In the genomic region with DNA sequence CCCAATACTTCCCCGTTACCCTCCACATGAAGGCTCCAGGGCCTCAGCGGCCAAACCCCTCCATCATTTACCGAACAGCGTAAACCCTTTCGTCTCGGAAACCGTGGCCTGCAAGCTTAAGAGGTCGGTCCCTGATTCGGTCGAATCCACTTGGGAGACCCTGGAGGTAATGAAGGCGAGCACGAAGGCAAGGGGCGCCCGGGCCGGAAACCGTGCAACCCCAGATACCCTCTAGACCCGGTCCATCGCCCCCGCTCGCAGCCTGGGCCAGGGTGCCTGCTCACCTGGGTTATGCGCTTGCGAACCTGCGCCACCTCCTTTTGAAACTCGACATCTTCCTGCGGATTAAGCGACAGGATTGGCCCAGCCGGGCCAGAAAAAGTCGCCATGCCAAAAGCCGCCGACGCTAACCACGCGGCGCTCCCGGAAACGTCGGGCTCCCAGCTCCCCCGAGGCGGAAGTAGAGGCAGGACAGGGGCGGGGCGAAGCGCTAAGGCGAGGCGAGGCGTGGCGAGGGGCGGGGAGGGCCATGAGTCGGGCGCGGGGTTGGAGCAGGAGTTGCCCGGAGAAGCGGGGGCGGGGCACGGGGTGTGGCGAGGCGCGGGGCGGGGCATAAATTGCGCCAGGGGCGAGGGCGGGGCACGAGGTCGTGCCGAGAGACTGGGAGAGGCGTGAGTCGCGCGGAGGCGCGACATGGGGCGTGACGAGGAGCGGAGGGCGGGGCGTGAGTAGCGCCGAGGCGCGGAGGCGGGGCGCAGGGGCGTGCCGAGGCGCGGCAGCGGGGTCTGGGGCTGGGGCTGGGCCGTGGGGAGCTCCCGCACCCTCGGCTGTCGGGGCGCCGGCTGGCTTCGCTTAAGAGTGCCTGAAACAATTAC, we compare ENCODE assay signal across 1 cellular context.
A peak's percentile ranks its signal among the peaks of the same experiment; 100 is the strongest.
TF ChIP-seq lines count a peak whose summit lies in the region.

A gene (minus strand): TSS at position 414 of the 875 bp plus-strand sequence. CDS start 25 bp downstream, at position 389.

TF ChIP-seq in HepG2, 621 proteins besides CTCF, POLR2A, EP300 and RAD21 (continued from another document and continues in another):
- TF ChIP-seq, protein P1, sequence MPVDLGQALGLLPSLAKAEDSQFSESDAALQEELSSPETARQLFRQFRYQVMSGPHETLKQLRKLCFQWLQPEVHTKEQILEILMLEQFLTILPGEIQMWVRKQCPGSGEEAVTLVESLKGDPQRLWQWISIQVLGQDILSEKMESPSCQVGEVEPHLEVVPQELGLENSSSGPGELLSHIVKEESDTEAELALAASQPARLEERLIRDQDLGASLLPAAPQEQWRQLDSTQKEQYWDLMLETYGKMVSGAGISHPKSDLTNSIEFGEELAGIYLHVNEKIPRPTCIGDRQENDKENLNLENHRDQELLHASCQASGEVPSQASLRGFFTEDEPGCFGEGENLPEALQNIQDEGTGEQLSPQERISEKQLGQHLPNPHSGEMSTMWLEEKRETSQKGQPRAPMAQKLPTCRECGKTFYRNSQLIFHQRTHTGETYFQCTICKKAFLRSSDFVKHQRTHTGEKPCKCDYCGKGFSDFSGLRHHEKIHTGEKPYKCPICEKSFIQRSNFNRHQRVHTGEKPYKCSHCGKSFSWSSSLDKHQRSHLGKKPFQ (CRISPR knock-in tag; IDR thresholded peaks at IDR 0.05; ENCODE audit: insufficient replicate concordance): no peak
- TF ChIP-seq, protein P2, sequence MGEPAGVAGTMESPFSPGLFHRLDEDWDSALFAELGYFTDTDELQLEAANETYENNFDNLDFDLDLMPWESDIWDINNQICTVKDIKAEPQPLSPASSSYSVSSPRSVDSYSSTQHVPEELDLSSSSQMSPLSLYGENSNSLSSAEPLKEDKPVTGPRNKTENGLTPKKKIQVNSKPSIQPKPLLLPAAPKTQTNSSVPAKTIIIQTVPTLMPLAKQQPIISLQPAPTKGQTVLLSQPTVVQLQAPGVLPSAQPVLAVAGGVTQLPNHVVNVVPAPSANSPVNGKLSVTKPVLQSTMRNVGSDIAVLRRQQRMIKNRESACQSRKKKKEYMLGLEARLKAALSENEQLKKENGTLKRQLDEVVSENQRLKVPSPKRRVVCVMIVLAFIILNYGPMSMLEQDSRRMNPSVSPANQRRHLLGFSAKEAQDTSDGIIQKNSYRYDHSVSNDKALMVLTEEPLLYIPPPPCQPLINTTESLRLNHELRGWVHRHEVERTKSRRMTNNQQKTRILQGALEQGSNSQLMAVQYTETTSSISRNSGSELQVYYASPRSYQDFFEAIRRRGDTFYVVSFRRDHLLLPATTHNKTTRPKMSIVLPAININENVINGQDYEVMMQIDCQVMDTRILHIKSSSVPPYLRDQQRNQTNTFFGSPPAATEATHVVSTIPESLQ (CRISPR knock-in tag; conservative IDR thresholded peaks at IDR 0.05): no peak
- TF ChIP-seq CBFB (CRISPR knock-in tag; IDR thresholded peaks at IDR 0.05) (0 out of 2 replicates have a peak, but pooled peaks have one; percentile 19), KAT7 (CRISPR knock-in tag; IDR thresholded peaks at IDR 0.05; ENCODE audit: borderline replicate concordance) (peak; percentile 50; the same call in 1 of the 2 replicates), GATAD1 (CRISPR knock-in tag; IDR thresholded peaks at IDR 0.05) (peak; percentile 91), PHF8 (CRISPR knock-in tag; IDR thresholded peaks at IDR 0.05) (peak; percentile 98), YEATS2 (CRISPR knock-in tag; IDR thresholded peaks at IDR 0.05; ENCODE audit: borderline replicate concordance) (peak; percentile 90), KDM5B (CRISPR knock-in tag; IDR thresholded peaks at IDR 0.05; ENCODE audit: borderline replicate concordance) (peak; percentile 92), SRSF9 (IDR thresholded peaks at IDR 0.05; ENCODE audit: borderline replicate concordance, insufficient read depth, low read depth, low read length, poor library complexity, severe bottlenecking) (no peak), GLI4 (CRISPR knock-in tag; IDR thresholded peaks at IDR 0.05; ENCODE audit: borderline replicate concordance) (peak; percentile 57; the same call in 1 of the 2 replicates), KLF16 (CRISPR knock-in tag; IDR thresholded peaks at IDR 0.05) (peak; percentile 66 to 82; a peak in 2 of 4 replicates), TAF15 (IDR thresholded peaks at IDR 0.05; ENCODE audit: low read depth, low read length, poor library complexity, severe bottlenecking) (peak; percentile 50), GFI1 (CRISPR knock-in tag; IDR thresholded peaks at IDR 0.05; ENCODE audit: borderline replicate concordance) (peak; percentile 29; the same call in 1 of the 2 replicates), RELA (CRISPR knock-in tag; IDR thresholded peaks at IDR 0.05) (0 out of 2 replicates have a peak, but pooled peaks have one; percentile 17), ZNF121 (CRISPR knock-in tag; IDR thresholded peaks at IDR 0.05) (peak; percentile 58; the same call in 1 of the 2 replicates), ZNF180 (CRISPR knock-in tag; IDR thresholded peaks at IDR 0.05; ENCODE audit: borderline replicate concordance, low read depth) (no peak), ZNF788 (CRISPR knock-in tag; IDR thresholded peaks at IDR 0.05; ENCODE audit: borderline replicate concordance) (peak; percentile 74; the same call in 1 of the 2 replicates), ZNF331 (CRISPR knock-in tag; IDR thresholded peaks at IDR 0.05) (peak; percentile 78), GTF3A (CRISPR knock-in tag; conservative IDR thresholded peaks at IDR 0.05) (no peak; the same call in 1 of the 2 replicates), ZNF34 (CRISPR knock-in tag; IDR thresholded peaks at IDR 0.05; ENCODE audit: borderline replicate concordance) (peak; percentile 89; the same call in 1 of the 2 replicates), XRCC5 (optimal IDR thresholded peaks at IDR 0.05; ENCODE audit: low read length) (peak; percentile 50), SMARCC2 (IDR thresholded peaks at IDR 0.05) (no peak), ZNF570 (CRISPR knock-in tag; IDR thresholded peaks at IDR 0.05; ENCODE audit: borderline replicate concordance) (peak; percentile 84; the same call in 1 of the 2 replicates), SRSF1 (optimal IDR thresholded peaks at IDR 0.05; ENCODE audit: low read depth, low read length) (peak; percentile 77), ZSCAN9 (CRISPR knock-in tag; IDR thresholded peaks at IDR 0.05; ENCODE audit: borderline replicate concordance) (peak; percentile 79), POGZ (CRISPR knock-in tag; IDR thresholded peaks at IDR 0.05) (peak; percentile 94), NFRKB (IDR thresholded peaks at IDR 0.05) (no peak)
- TF ChIP-seq, protein P3, sequence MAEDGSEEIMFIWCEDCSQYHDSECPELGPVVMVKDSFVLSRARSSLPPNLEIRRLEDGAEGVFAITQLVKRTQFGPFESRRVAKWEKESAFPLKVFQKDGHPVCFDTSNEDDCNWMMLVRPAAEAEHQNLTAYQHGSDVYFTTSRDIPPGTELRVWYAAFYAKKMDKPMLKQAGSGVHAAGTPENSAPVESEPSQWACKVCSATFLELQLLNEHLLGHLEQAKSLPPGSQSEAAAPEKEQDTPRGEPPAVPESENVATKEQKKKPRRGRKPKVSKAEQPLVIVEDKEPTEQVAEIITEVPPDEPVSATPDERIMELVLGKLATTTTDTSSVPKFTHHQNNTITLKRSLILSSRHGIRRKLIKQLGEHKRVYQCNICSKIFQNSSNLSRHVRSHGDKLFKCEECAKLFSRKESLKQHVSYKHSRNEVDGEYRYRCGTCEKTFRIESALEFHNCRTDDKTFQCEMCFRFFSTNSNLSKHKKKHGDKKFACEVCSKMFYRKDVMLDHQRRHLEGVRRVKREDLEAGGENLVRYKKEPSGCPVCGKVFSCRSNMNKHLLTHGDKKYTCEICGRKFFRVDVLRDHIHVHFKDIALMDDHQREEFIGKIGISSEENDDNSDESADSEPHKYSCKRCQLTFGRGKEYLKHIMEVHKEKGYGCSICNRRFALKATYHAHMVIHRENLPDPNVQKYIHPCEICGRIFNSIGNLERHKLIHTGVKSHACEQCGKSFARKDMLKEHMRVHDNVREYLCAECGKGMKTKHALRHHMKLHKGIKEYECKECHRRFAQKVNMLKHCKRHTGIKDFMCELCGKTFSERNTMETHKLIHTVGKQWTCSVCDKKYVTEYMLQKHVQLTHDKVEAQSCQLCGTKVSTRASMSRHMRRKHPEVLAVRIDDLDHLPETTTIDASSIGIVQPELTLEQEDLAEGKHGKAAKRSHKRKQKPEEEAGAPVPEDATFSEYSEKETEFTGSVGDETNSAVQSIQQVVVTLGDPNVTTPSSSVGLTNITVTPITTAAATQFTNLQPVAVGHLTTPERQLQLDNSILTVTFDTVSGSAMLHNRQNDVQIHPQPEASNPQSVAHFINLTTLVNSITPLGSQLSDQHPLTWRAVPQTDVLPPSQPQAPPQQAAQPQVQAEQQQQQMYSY (CRISPR knock-in tag; IDR thresholded peaks at IDR 0.05): no peak
- TF ChIP-seq, protein P4, sequence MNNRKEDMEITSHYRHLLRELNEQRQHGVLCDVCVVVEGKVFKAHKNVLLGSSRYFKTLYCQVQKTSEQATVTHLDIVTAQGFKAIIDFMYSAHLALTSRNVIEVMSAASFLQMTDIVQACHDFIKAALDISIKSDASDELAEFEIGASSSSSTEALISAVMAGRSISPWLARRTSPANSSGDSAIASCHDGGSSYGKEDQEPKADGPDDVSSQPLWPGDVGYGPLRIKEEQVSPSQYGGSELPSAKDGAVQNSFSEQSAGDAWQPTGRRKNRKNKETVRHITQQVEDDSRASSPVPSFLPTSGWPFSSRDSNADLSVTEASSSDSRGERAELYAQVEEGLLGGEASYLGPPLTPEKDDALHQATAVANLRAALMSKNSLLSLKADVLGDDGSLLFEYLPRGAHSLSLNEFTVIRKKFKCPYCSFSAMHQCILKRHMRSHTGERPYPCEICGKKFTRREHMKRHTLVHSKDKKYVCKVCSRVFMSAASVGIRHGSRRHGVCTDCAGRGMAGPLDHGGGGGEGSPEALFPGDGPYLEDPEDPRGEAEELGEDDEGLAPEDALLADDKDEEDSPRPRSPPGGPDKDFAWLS (CRISPR knock-in tag; IDR thresholded peaks at IDR 0.05; ENCODE audit: borderline replicate concordance): 0 out of 2 replicates have a peak, but pooled peaks have one; percentile 38
- TF ChIP-seq, protein P5, sequence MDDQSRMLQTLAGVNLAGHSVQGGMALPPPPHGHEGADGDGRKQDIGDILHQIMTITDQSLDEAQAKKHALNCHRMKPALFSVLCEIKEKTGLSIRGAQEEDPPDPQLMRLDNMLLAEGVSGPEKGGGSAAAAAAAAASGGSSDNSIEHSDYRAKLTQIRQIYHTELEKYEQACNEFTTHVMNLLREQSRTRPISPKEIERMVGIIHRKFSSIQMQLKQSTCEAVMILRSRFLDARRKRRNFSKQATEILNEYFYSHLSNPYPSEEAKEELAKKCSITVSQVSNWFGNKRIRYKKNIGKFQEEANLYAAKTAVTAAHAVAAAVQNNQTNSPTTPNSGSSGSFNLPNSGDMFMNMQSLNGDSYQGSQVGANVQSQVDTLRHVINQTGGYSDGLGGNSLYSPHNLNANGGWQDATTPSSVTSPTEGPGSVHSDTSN (CRISPR knock-in tag; IDR thresholded peaks at IDR 0.05; ENCODE audit: borderline replicate concordance): 0 out of 2 replicates have a peak, but pooled peaks have one; percentile 72
- TF ChIP-seq, protein P6, sequence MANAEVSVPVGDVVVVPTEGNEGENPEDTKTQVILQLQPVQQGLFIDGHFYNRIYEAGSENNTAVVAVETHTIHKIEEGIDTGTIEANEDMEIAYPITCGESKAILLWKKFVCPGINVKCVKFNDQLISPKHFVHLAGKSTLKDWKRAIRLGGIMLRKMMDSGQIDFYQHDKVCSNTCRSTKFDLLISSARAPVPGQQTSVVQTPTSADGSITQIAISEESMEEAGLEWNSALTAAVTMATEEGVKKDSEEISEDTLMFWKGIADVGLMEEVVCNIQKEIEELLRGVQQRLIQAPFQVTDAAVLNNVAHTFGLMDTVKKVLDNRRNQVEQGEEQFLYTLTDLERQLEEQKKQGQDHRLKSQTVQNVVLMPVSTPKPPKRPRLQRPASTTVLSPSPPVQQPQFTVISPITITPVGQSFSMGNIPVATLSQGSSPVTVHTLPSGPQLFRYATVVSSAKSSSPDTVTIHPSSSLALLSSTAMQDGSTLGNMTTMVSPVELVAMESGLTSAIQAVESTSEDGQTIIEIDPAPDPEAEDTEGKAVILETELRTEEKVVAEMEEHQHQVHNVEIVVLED (CRISPR knock-in tag; IDR thresholded peaks at IDR 0.05; ENCODE audit: borderline replicate concordance): peak; percentile 85
- TF ChIP-seq, protein P7, sequence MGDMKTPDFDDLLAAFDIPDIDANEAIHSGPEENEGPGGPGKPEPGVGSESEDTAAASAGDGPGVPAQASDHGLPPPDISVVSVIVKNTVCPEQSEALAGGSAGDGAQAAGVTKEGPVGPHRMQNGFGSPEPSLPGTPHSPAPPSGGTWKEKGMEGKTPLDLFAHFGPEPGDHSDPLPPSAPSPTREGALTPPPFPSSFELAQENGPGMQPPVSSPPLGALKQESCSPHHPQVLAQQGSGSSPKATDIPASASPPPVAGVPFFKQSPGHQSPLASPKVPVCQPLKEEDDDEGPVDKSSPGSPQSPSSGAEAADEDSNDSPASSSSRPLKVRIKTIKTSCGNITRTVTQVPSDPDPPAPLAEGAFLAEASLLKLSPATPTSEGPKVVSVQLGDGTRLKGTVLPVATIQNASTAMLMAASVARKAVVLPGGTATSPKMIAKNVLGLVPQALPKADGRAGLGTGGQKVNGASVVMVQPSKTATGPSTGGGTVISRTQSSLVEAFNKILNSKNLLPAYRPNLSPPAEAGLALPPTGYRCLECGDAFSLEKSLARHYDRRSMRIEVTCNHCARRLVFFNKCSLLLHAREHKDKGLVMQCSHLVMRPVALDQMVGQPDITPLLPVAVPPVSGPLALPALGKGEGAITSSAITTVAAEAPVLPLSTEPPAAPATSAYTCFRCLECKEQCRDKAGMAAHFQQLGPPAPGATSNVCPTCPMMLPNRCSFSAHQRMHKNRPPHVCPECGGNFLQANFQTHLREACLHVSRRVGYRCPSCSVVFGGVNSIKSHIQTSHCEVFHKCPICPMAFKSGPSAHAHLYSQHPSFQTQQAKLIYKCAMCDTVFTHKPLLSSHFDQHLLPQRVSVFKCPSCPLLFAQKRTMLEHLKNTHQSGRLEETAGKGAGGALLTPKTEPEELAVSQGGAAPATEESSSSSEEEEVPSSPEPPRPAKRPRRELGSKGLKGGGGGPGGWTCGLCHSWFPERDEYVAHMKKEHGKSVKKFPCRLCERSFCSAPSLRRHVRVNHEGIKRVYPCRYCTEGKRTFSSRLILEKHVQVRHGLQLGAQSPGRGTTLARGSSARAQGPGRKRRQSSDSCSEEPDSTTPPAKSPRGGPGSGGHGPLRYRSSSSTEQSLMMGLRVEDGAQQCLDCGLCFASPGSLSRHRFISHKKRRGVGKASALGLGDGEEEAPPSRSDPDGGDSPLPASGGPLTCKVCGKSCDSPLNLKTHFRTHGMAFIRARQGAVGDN (CRISPR knock-in tag; IDR thresholded peaks at IDR 0.05): peak; percentile 98
- TF ChIP-seq, protein P8, sequence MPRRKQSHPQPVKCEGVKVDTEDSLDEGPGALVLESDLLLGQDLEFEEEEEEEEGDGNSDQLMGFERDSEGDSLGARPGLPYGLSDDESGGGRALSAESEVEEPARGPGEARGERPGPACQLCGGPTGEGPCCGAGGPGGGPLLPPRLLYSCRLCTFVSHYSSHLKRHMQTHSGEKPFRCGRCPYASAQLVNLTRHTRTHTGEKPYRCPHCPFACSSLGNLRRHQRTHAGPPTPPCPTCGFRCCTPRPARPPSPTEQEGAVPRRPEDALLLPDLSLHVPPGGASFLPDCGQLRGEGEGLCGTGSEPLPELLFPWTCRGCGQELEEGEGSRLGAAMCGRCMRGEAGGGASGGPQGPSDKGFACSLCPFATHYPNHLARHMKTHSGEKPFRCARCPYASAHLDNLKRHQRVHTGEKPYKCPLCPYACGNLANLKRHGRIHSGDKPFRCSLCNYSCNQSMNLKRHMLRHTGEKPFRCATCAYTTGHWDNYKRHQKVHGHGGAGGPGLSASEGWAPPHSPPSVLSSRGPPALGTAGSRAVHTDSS (CRISPR knock-in tag; conservative IDR thresholded peaks at IDR 0.05): peak; percentile 84; the same call in 1 of the 2 replicates
- TF ChIP-seq, protein P9, sequence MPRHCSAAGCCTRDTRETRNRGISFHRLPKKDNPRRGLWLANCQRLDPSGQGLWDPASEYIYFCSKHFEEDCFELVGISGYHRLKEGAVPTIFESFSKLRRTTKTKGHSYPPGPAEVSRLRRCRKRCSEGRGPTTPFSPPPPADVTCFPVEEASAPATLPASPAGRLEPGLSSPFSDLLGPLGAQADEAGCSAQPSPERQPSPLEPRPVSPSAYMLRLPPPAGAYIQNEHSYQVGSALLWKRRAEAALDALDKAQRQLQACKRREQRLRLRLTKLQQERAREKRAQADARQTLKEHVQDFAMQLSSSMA (CRISPR knock-in tag; IDR thresholded peaks at IDR 0.05): no peak
